1 cellular context compared by ENCODE assay signal in the genomic region with DNA sequence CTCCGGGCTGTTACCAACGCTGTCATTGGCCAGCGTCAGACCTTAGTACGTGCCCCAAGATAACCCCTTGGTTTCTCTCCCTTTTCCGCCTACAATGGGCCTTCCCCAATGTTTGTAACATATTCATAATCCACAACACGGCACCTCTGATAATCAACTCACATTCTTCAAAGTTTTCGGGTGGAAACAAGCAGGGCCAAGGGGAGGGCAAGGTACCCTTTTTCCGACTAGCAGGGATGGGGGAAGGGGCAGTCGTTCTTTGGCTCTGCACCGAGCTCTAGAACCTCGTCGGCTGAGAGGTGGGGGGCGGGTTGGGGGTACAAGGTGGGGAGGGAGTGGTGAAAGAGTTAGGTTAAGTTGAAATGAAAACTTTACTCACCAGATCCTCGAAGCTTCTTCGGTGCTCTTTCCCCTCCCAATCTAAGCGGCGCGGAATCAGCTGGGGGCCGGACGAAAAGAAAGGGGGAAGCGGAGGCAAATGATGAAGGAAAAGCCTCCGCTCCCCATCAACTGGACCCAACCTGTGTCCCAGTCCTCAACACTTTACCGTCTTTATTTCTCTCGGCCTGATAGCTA.
A peak's percentile ranks its signal among the peaks of the same experiment; 100 is the strongest.
TF ChIP-seq lines count a peak whose summit lies in the region.

No MANE protein-coding gene starts in this region.

TF ChIP-seq in K562, 482 proteins besides CTCF, POLR2A, EP300 and RAD21 (continued from another document):
- TF ChIP-seq, protein P1, sequence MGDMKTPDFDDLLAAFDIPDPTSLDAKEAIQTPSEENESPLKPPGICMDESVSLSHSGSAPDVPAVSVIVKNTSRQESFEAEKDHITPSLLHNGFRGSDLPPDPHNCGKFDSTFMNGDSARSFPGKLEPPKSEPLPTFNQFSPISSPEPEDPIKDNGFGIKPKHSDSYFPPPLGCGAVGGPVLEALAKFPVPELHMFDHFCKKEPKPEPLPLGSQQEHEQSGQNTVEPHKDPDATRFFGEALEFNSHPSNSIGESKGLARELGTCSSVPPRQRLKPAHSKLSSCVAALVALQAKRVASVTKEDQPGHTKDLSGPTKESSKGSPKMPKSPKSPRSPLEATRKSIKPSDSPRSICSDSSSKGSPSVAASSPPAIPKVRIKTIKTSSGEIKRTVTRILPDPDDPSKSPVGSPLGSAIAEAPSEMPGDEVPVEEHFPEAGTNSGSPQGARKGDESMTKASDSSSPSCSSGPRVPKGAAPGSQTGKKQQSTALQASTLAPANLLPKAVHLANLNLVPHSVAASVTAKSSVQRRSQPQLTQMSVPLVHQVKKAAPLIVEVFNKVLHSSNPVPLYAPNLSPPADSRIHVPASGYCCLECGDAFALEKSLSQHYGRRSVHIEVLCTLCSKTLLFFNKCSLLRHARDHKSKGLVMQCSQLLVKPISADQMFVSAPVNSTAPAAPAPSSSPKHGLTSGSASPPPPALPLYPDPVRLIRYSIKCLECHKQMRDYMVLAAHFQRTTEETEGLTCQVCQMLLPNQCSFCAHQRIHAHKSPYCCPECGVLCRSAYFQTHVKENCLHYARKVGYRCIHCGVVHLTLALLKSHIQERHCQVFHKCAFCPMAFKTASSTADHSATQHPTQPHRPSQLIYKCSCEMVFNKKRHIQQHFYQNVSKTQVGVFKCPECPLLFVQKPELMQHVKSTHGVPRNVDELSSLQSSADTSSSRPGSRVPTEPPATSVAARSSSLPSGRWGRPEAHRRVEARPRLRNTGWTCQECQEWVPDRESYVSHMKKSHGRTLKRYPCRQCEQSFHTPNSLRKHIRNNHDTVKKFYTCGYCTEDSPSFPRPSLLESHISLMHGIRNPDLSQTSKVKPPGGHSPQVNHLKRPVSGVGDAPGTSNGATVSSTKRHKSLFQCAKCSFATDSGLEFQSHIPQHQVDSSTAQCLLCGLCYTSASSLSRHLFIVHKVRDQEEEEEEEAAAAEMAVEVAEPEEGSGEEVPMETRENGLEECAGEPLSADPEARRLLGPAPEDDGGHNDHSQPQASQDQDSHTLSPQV (IDR thresholded peaks at IDR 0.05) = no peak
- TF ChIP-seq ZNF23 (CRISPR knock-in tag; IDR thresholded peaks at IDR 0.05) (no peak), FOS (IDR thresholded peaks at IDR 0.05; ENCODE audit: extremely low read depth, insufficient read length) (peak; percentile 33), TOE1 (IDR thresholded peaks at IDR 0.05; ENCODE audit: borderline replicate concordance) (no peak), TOE1 (CRISPR knock-in tag; IDR thresholded peaks at IDR 0.05; ENCODE audit: borderline replicate concordance, low read depth) (no peak), CREM (IDR thresholded peaks at IDR 0.05; ENCODE audit: low read depth) (peak; percentile 40; the same call in 1 of the 2 replicates), NFYB (IDR thresholded peaks at IDR 0.05; ENCODE audit: extremely low read depth, insufficient read length) (peak; percentile 38), PTTG1 (tag; IDR thresholded peaks at IDR 0.05; ENCODE audit: low read depth) (no peak), POLR3G (IDR thresholded peaks at IDR 0.05; ENCODE audit: extremely low read depth, insufficient read length, insufficient replicate concordance) (no peak), ZNF76 (CRISPR knock-in tag; IDR thresholded peaks at IDR 0.05; ENCODE audit: borderline replicate concordance) (no peak)
- TF ChIP-seq, protein P2, sequence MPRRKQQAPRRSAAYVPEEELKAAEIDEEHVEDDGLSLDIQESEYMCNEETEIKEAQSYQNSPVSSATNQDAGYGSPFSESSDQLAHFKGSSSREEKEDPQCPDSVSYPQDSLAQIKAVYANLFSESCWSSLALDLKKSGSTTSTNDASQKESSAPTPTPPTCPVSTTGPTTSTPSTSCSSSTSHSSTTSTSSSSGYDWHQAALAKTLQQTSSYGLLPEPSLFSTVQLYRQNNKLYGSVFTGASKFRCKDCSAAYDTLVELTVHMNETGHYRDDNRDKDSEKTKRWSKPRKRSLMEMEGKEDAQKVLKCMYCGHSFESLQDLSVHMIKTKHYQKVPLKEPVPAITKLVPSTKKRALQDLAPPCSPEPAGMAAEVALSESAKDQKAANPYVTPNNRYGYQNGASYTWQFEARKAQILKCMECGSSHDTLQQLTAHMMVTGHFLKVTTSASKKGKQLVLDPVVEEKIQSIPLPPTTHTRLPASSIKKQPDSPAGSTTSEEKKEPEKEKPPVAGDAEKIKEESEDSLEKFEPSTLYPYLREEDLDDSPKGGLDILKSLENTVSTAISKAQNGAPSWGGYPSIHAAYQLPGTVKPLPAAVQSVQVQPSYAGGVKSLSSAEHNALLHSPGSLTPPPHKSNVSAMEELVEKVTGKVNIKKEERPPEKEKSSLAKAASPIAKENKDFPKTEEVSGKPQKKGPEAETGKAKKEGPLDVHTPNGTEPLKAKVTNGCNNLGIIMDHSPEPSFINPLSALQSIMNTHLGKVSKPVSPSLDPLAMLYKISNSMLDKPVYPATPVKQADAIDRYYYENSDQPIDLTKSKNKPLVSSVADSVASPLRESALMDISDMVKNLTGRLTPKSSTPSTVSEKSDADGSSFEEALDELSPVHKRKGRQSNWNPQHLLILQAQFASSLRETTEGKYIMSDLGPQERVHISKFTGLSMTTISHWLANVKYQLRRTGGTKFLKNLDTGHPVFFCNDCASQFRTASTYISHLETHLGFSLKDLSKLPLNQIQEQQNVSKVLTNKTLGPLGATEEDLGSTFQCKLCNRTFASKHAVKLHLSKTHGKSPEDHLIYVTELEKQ (CRISPR knock-in tag; IDR thresholded peaks at IDR 0.05) = no peak
- TF ChIP-seq, protein P3, sequence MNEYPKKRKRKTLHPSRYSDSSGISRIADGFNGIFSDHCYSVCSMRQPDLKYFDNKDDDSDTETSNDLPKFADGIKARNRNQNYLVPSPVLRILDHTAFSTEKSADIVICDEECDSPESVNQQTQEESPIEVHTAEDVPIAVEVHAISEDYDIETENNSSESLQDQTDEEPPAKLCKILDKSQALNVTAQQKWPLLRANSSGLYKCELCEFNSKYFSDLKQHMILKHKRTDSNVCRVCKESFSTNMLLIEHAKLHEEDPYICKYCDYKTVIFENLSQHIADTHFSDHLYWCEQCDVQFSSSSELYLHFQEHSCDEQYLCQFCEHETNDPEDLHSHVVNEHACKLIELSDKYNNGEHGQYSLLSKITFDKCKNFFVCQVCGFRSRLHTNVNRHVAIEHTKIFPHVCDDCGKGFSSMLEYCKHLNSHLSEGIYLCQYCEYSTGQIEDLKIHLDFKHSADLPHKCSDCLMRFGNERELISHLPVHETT (CRISPR knock-in tag; conservative IDR thresholded peaks at IDR 0.05 in 1 of 2, IDR thresholded peaks at IDR 0.05 in 1 of 2) = no peak
- TF ChIP-seq, protein P4, sequence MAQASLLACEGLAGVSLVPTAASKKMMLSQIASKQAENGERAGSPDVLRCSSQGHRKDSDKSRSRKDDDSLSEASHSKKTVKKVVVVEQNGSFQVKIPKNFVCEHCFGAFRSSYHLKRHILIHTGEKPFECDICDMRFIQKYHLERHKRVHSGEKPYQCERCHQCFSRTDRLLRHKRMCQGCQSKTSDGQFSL (CRISPR knock-in tag; IDR thresholded peaks at IDR 0.05) = no peak
- TF ChIP-seq, protein P4 (tag; IDR thresholded peaks at IDR 0.05) = 0 out of 4 replicates have a peak, but pooled peaks of 1 of the 2 experiments have one; percentile 18
- TF ChIP-seq, protein P5, sequence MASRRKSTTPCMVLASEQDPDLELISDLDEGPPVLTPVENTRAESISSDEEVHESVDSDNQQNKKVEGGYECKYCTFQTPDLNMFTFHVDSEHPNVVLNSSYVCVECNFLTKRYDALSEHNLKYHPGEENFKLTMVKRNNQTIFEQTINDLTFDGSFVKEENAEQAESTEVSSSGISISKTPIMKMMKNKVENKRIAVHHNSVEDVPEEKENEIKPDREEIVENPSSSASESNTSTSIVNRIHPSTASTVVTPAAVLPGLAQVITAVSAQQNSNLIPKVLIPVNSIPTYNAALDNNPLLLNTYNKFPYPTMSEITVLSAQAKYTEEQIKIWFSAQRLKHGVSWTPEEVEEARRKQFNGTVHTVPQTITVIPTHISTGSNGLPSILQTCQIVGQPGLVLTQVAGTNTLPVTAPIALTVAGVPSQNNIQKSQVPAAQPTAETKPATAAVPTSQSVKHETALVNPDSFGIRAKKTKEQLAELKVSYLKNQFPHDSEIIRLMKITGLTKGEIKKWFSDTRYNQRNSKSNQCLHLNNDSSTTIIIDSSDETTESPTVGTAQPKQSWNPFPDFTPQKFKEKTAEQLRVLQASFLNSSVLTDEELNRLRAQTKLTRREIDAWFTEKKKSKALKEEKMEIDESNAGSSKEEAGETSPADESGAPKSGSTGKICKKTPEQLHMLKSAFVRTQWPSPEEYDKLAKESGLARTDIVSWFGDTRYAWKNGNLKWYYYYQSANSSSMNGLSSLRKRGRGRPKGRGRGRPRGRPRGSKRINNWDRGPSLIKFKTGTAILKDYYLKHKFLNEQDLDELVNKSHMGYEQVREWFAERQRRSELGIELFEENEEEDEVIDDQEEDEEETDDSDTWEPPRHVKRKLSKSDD (conservative IDR thresholded peaks at IDR 0.05; ENCODE audit: low read length) = no peak
- TF ChIP-seq, protein P6, sequence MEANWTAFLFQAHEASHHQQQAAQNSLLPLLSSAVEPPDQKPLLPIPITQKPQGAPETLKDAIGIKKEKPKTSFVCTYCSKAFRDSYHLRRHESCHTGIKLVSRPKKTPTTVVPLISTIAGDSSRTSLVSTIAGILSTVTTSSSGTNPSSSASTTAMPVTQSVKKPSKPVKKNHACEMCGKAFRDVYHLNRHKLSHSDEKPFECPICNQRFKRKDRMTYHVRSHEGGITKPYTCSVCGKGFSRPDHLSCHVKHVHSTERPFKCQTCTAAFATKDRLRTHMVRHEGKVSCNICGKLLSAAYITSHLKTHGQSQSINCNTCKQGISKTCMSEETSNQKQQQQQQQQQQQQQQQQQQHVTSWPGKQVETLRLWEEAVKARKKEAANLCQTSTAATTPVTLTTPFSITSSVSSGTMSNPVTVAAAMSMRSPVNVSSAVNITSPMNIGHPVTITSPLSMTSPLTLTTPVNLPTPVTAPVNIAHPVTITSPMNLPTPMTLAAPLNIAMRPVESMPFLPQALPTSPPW (CRISPR knock-in tag; IDR thresholded peaks at IDR 0.05) = peak; percentile 74
- TF ChIP-seq, protein P7, sequence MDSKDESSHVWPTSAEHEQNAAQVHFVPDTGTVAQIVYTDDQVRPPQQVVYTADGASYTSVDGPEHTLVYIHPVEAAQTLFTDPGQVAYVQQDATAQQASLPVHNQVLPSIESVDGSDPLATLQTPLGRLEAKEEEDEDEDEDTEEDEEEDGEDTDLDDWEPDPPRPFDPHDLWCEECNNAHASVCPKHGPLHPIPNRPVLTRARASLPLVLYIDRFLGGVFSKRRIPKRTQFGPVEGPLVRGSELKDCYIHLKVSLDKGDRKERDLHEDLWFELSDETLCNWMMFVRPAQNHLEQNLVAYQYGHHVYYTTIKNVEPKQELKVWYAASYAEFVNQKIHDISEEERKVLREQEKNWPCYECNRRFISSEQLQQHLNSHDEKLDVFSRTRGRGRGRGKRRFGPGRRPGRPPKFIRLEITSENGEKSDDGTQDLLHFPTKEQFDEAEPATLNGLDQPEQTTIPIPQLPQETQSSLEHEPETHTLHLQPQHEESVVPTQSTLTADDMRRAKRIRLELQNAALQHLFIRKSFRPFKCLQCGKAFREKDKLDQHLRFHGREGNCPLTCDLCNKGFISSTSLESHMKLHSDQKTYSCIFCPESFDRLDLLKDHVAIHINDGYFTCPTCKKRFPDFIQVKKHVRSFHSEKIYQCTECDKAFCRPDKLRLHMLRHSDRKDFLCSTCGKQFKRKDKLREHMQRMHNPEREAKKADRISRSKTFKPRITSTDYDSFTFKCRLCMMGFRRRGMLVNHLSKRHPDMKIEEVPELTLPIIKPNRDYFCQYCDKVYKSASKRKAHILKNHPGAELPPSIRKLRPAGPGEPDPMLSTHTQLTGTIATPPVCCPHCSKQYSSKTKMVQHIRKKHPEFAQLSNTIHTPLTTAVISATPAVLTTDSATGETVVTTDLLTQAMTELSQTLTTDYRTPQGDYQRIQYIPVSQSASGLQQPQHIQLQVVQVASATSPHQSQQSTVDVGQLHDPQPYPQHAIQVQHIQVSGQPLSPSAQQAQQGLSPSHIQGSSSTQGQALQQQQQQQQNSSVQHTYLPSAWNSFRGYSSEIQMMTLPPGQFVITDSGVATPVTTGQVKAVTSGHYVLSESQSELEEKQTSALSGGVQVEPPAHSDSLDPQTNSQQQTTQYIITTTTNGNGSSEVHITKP (IDR thresholded peaks at IDR 0.05; ENCODE audit: partially characterized antibody) = peak; percentile 88
- TF ChIP-seq, protein P8, sequence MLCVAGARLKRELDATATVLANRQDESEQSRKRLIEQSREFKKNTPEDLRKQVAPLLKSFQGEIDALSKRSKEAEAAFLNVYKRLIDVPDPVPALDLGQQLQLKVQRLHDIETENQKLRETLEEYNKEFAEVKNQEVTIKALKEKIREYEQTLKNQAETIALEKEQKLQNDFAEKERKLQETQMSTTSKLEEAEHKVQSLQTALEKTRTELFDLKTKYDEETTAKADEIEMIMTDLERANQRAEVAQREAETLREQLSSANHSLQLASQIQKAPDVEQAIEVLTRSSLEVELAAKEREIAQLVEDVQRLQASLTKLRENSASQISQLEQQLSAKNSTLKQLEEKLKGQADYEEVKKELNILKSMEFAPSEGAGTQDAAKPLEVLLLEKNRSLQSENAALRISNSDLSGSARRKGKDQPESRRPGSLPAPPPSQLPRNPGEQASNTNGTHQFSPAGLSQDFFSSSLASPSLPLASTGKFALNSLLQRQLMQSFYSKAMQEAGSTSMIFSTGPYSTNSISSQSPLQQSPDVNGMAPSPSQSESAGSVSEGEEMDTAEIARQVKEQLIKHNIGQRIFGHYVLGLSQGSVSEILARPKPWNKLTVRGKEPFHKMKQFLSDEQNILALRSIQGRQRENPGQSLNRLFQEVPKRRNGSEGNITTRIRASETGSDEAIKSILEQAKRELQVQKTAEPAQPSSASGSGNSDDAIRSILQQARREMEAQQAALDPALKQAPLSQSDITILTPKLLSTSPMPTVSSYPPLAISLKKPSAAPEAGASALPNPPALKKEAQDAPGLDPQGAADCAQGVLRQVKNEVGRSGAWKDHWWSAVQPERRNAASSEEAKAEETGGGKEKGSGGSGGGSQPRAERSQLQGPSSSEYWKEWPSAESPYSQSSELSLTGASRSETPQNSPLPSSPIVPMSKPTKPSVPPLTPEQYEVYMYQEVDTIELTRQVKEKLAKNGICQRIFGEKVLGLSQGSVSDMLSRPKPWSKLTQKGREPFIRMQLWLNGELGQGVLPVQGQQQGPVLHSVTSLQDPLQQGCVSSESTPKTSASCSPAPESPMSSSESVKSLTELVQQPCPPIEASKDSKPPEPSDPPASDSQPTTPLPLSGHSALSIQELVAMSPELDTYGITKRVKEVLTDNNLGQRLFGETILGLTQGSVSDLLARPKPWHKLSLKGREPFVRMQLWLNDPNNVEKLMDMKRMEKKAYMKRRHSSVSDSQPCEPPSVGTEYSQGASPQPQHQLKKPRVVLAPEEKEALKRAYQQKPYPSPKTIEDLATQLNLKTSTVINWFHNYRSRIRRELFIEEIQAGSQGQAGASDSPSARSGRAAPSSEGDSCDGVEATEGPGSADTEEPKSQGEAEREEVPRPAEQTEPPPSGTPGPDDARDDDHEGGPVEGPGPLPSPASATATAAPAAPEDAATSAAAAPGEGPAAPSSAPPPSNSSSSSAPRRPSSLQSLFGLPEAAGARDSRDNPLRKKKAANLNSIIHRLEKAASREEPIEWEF (CRISPR knock-in tag; IDR thresholded peaks at IDR 0.05) = no peak
